In the genomic region with DNA sequence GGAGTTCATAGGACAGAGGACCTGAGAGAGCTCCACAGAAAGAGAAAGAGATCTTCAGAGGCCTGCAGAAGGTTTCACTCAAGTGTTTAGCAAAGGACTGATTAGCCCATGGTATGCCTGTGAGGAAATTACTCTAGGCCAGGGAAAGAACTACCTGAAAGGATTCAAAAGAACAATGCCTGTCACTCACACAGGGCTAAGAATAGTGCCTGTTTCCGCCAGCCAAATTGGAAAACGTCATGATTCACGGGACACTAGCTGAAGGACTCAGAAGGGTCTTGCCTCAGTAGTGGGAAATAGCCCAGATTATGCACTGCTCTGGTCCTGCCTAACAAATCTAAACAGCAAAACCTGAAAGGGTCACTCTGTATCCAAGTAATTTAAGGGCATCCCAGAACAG, we compare ENCODE assay signal across 25 cellular contexts.
"Had no signal": no experiment of that assay in that cellular context is flagged by ENCODE, and none has a peak within 500 bp of the region (broad histone marks: within the 10 kb centered on the region; RNA-seq: fewer than 3 reads in every experiment).

No MANE protein-coding gene starts in this region.

- H3K4me3 Mint-ChIP-seq: effector memory CD8-positive, alpha-beta T cell; memory B cell; naive B cell; natural killer cell treated with Interleukin-12 subunit alpha and Interleukin-12 subunit beta and Interleukin-15 and Interleukin-18, amount 100 ng/mL, for 72 hours; neural crest cell; stimulated activated naive CD8-positive, alpha-beta T cell treated with anti-CD3 and anti-CD28 coated beads, Interleukin-15, amount 100 ng/mL, for 72 hours had no signal

- H3K4me1 Mint-ChIP-seq: memory B cell; naive B cell; stimulated activated naive CD8-positive, alpha-beta T cell treated with anti-CD3 and anti-CD28 coated beads, Interleukin-15, amount 100 ng/mL, for 72 hours had no signal

- H3K36me3 Mint-ChIP-seq: memory B cell; naive B cell; natural killer cell treated with Interleukin-12 subunit alpha and Interleukin-12 subunit beta and Interleukin-15 and Interleukin-18, amount 100 ng/mL, for 72 hours had no signal

- H3K36me3 ChIP-seq: lower lobe of right lung, prostate gland, right atrium auricular region, suprapubic skin, transverse colon, vagina had no signal

- H3K4me3 ChIP-seq: coronary artery, lower lobe of right lung, prostate gland, right atrium auricular region, smooth muscle cell, suprapubic skin, transverse colon, vagina had no signal

- H3K27ac ChIP-seq: coronary artery, lower lobe of right lung, prostate gland, right atrium auricular region, suprapubic skin, transverse colon, vagina had no signal

- H3K4me1 ChIP-seq: lower lobe of right lung, prostate gland, right atrium auricular region, suprapubic skin, transverse colon, vagina had no signal

- H3K4me2 ChIP-seq: smooth muscle cell had no signal

- ATAC-seq: effector memory CD8-positive, alpha-beta T cell; left ventricle myocardium superior; lower lobe of right lung; natural killer cell treated with Interleukin-12 subunit alpha and Interleukin-12 subunit beta and Interleukin-15 and Interleukin-18, amount 100 ng/mL, for 72 hours; sciatic nerve; stimulated activated naive CD8-positive, alpha-beta T cell treated with anti-CD3 and anti-CD28 coated beads, Interleukin-15, amount 100 ng/mL, for 72 hours had no signal

- DNase-seq: effector memory CD8-positive, alpha-beta T cell; left ventricle myocardium superior; lower lobe of right lung; naive B cell; nucleus accumbens; stimulated activated CD4-positive, alpha-beta T cell treated with anti-CD3 and anti-CD28 coated beads, Interleukin-12 subunit alpha, Interleukin-12 subunit beta, amount 100 ng/mL, for 4 hours; stimulated activated CD4-positive, alpha-beta T cell treated with anti-CD3 and anti-CD28 coated beads, Interleukin-1b, Interleukin-23, amount 100 ng/mL, for 48 hours; stimulated activated CD4-positive, alpha-beta T cell treated with anti-CD3 and anti-CD28 coated beads, Interleukin-4, amount 100 ng/mL, for 1 hour; stimulated activated CD8-positive, alpha-beta memory T cell treated with anti-CD3 and anti-CD28 coated beads, Interleukin-4, amount 100 ng/mL, for 48 hours; stimulated activated naive CD4-positive, alpha-beta T cell; stimulated activated naive CD8-positive, alpha-beta T cell treated with anti-CD3 and anti-CD28 coated beads, Interleukin-15, amount 100 ng/mL, for 72 hours; transverse colon had no signal

- H3K9me3 ChIP-seq: lower lobe of right lung, prostate gland, right atrium auricular region, suprapubic skin, transverse colon, vagina had no signal

- H3K27ac Mint-ChIP-seq: effector memory CD8-positive, alpha-beta T cell; memory B cell; naive B cell; natural killer cell treated with Interleukin-12 subunit alpha and Interleukin-12 subunit beta and Interleukin-15 and Interleukin-18, amount 100 ng/mL, for 72 hours; stimulated activated naive CD8-positive, alpha-beta T cell treated with anti-CD3 and anti-CD28 coated beads, Interleukin-15, amount 100 ng/mL, for 72 hours had no signal

- H3K27me3 ChIP-seq: suprapubic skin, transverse colon, vagina had no signal

- H3K9me3 Mint-ChIP-seq: effector memory CD8-positive, alpha-beta T cell; memory B cell; natural killer cell treated with Interleukin-12 subunit alpha and Interleukin-12 subunit beta and Interleukin-15 and Interleukin-18, amount 100 ng/mL, for 72 hours; stimulated activated naive CD8-positive, alpha-beta T cell treated with anti-CD3 and anti-CD28 coated beads, Interleukin-15, amount 100 ng/mL, for 72 hours had no signal

- FAIRE-seq: endometrium, frontal cortex, keratinocyte had no signal
